13 cellular contexts compared by ENCODE assay signal in genomic region chr7:98077762-98078161, GRCh38.
"Had no signal": no experiment of that assay in that cellular context is flagged by ENCODE, and none has a peak within 500 bp of the region (broad histone marks: within the 10 kb centered on the region; RNA-seq: fewer than 3 reads in every experiment).

No MANE protein-coding gene starts in this region.

- H3K36me3 ChIP-seq: adrenal gland, ovary, tibial artery had no signal

- H3K4me1 ChIP-seq: adrenal gland, tibial artery had no signal

- H3K27ac ChIP-seq: adrenal gland, ovary, tibial artery had no signal

- H3K9me3 ChIP-seq: adrenal gland, ovary had no signal

- DNase-seq: activated B cell treated with CpG ODN at 0.5 μM for 24 hours; activated naive CD4-positive, alpha-beta T cell treated with anti-CD3 and anti-CD28 coated beads, Interleukin-2, amount 50 U/mL, for 16 hours; activated T-cell treated with anti-CD3 and anti-CD28 coated beads, Interleukin-2, amount 50 U/mL, for 1 hour; adrenal gland; effector memory CD4-positive, alpha-beta T cell; hippocampal formation; left ventricle myocardium superior; ovary; stimulated activated CD4-positive, alpha-beta T cell treated with anti-CD3 and anti-CD28 coated beads, Interleukin-15, amount 100 ng/mL, for 24 hours; stimulated activated CD4-positive, alpha-beta T cell treated with anti-CD3 and anti-CD28 coated beads, Interleukin-4, amount 100 ng/mL, for 4 hours; T-cell; T1000 had no signal

- ATAC-seq: left ventricle myocardium superior, T-cell had no signal

- H3K27me3 ChIP-seq: adrenal gland, ovary had no signal

- H3K4me3 ChIP-seq: adrenal gland, ovary, tibial artery had no signal
